ENCODE assay signal across 8 cellular contexts in genomic region chr6:593139-593906, GRCh38.
A peak's percentile ranks its signal among the peaks of the same experiment; 100 is the strongest.
DNase-seq lines count a peak whose midpoint lies in the region; ATAC-seq, FAIRE-seq and TF ChIP-seq lines count a peak whose summit lies in the region.

No MANE protein-coding gene starts in this region.

- H3K9me3 ChIP-seq in HUES48 (ENCODE audit: control insufficient read depth, insufficient read depth, low read length) (no peaks in the 10 kb centered on the region), Peyer's patch (no peaks in the 10 kb centered on the region), pancreas (no peaks in the 10 kb centered on the region), upper lobe of left lung (no peaks in the 10 kb centered on the region)

- CTCF ChIA-PET in Calu3 (lab: Charles Lee): interaction anchor here (0.9 to 1.4 kb wide), 5 partner anchors 743 to 843 kb away, joined by 3 to 5 read pairs (median 4); no protein-coding TSS in a partner anchor

- H3K4me1 Mint-ChIP-seq in Calu3 (ENCODE audit: low read depth, unreplicated experiment): no peaks in the 10 kb centered on the region
- H3K4me1 Mint-ChIP-seq in activated T-cell treated with anti-CD3 and anti-CD28 coated beads, Interleukin-2, amount 50 U/mL, for 4 hours (ENCODE audit: low read depth): peaks cover 3% of the 10 kb centered on the region

- H3K9me3 Mint-ChIP-seq in Calu3 (ENCODE audit: low read depth, unreplicated experiment): no peaks in the 10 kb centered on the region
- no peaks in the 10 kb centered on the region for H3K9me3 Mint-ChIP-seq in activated T-cell treated with anti-CD3 and anti-CD28 coated beads, Interleukin-2, amount 50 U/mL, for 4 hours

- H3K27me3 ChIP-seq in HUES48 (ENCODE audit: control insufficient read depth, insufficient read depth, low read length): no peaks in the 10 kb centered on the region
- no peaks in the 10 kb centered on the region for H3K27me3 ChIP-seq in Peyer's patch
- no peaks in the 10 kb centered on the region for H3K27me3 ChIP-seq in pancreas
- no peaks in the 10 kb centered on the region for H3K27me3 ChIP-seq in upper lobe of left lung

- intact Hi-C loops in Calu3 (cut with micrococcal nuclease; ENCODE audit: unreplicated experiment) (loop anchor here (1.0 to 2.0 kb wide), 2 partner anchors 804 to 843 kb away; no protein-coding TSS in a partner anchor), pancreas (cut with DNase I) (loop anchor here in 1 of 3 donors (10.0 kb wide), 2 partner anchors 191 to 801 kb away; no protein-coding TSS in a partner anchor)

- H3K36me3 ChIP-seq in HUES48 (ENCODE audit: control insufficient read depth, insufficient read depth, low read length) (peaks cover 64% of the 10 kb centered on the region), Peyer's patch (peaks cover 0 to 27% (median 0%) of the 10 kb centered on the region in 3 donors), pancreas (peaks cover 0 to 9% (median 0%) of the 10 kb centered on the region in 3 donors), upper lobe of left lung (peaks cover 3 to 57% (median 25%) of the 10 kb centered on the region in 4 donors)

- TF ChIP-seq CTCF in Calu3 (IDR thresholded peaks at IDR 0.05; ENCODE audit: unreplicated experiment) (no peak), Peyer's patch (IDR thresholded peaks at IDR 0.05) (peak; percentile 45 to 80 (median 74)), pancreas (IDR thresholded peaks at IDR 0.05) (peak; percentile 39 to 65 (median 58)), upper lobe of left lung (IDR thresholded peaks at IDR 0.05) (peak; percentile 39 to 69 (median 58))

- H3K27ac Mint-ChIP-seq in Calu3 (ENCODE audit: unreplicated experiment): no peak overlapping the region

- H3K27ac ChIP-seq in HUES48 (ENCODE audit: low read depth, low read length): peak overlapping the region; percentile 51
- peak overlapping the region in 1 of 4 donors; percentile 14 for H3K27ac ChIP-seq in Peyer's patch
- H3K27ac ChIP-seq in pancreas: no peak overlapping the region
- no peak overlapping the region for H3K27ac ChIP-seq in upper lobe of left lung

- no peaks in the 10 kb centered on the region for H3K36me3 Mint-ChIP-seq in Calu3 (ENCODE audit: insufficient read depth, unreplicated experiment)
- peaks cover 37% of the 10 kb centered on the region for H3K36me3 Mint-ChIP-seq in activated T-cell treated with anti-CD3 and anti-CD28 coated beads, Interleukin-2, amount 50 U/mL, for 4 hours (ENCODE audit: insufficient read depth)

- no peak overlapping the region for H3K9ac ChIP-seq in HUES48 (ENCODE audit: low read depth, low read length)

- FAIRE-seq in pancreas (lab: Jason Lieb, UNC): peak; percentile 96

- no peaks in the 10 kb centered on the region for H3K27me3 Mint-ChIP-seq in Calu3 (ENCODE audit: unreplicated experiment)
- H3K27me3 Mint-ChIP-seq in activated T-cell treated with anti-CD3 and anti-CD28 coated beads, Interleukin-2, amount 50 U/mL, for 4 hours (ENCODE audit: low read depth): no peaks in the 10 kb centered on the region

- TF ChIP-seq POLR2A in Peyer's patch (IDR thresholded peaks at IDR 0.05): no peak
- TF ChIP-seq POLR2A in upper lobe of left lung (IDR thresholded peaks at IDR 0.05): no peak

- H3K4me3 ChIP-seq in HUES48 (ENCODE audit: low read depth, low read length) (no peak overlapping the region), Peyer's patch (no peak overlapping the region), pancreas (no peak overlapping the region), upper lobe of left lung (no peak overlapping the region)

- DNase-seq in Calu3 (peak; percentile 40), Peyer's patch (peak in 2 of 3 donors; percentile 52 to 87), fibroblast of peridontal ligament (ENCODE audit: extremely low read depth) (peak; percentile 83), pancreas (peak in 3 of 6 donors; percentile 11 to 59 (median 36)), upper lobe of left lung (peak in 1 of 2 donors; percentile 35)
- peak; percentile 63 for DNase-seq in activated T-cell treated with anti-CD3 and anti-CD28 coated beads, Interleukin-2, amount 50 U/mL, for 4 hours

- WGBS in pancreas, 2 donors: 2 to 3% methylated on average over 5 of the region's 5 CpGs
- 3 to 6% methylated on average over 5 of the region's 5 CpGs for WGBS in upper lobe of left lung, 2 donors

- BruUV-seq in Calu3 (replicated peaks; lab: Mats Ljungman, UMichigan): no TSS peak

- no peak overlapping the region for H3K4me3 Mint-ChIP-seq in Calu3 (ENCODE audit: low read depth, unreplicated experiment)
- H3K4me3 Mint-ChIP-seq in activated T-cell treated with anti-CD3 and anti-CD28 coated beads, Interleukin-2, amount 50 U/mL, for 4 hours: no peak overlapping the region

- peak; percentile 53 to 58 for ATAC-seq in activated T-cell treated with anti-CD3 and anti-CD28 coated beads, Interleukin-2, amount 50 U/mL, for 4 hours
- peak; percentile 63 to 88 (median 83) for ATAC-seq in pancreas
- peak in 1 of 2 donors; percentile 77 for ATAC-seq in upper lobe of left lung (ENCODE audit: low FRiP score in 2 of 2)
- no peak for ATAC-seq in GM21526 (IDR thresholded peaks at IDR 0.05; ENCODE audit: low FRiP score, unreplicated experiment)

- TF ChIP-seq EP300 in upper lobe of left lung (IDR thresholded peaks at IDR 0.05): no peak

- H3K4me1 ChIP-seq in HUES48 (ENCODE audit: control insufficient read depth, insufficient read depth, low read length) (peaks cover 17% of the 10 kb centered on the region; the same call in 1 of the 2 replicates), Peyer's patch (no peaks in the 10 kb centered on the region), pancreas (no peaks in the 10 kb centered on the region), upper lobe of left lung (no peaks in the 10 kb centered on the region)
